Comparison of ENCODE assay signal across 28 cellular contexts in the genomic region with DNA sequence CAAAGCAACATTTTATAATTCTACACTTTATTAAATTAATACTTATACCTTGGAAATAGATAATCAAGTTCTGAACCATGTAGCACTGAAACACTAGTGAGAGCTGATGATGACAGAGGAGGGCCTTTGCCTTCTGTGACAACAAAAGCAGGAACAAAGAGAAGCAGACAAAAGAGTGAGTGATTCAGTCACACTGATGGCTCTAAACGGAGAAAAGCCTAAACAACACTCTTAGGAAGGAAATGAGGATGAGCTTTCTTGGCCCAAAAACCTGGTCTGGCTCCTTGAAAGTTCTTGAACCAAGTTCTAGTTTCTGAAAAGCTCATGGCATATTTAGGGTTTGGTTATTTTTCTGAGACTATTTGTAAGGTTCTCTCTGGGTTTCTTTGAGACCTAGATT.
A peak's percentile ranks its signal among the peaks of the same experiment; 100 is the strongest.
DNase-seq lines count a peak whose midpoint lies in the region; ATAC-seq, FAIRE-seq and TF ChIP-seq lines count a peak whose summit lies in the region.
"Had no signal": no experiment of that assay in that cellular context is flagged by ENCODE, and none has a peak within 500 bp of the region (broad histone marks: within the 10 kb centered on the region; RNA-seq: fewer than 3 reads in every experiment).

No MANE protein-coding gene starts in this region.

- no peak overlapping the region for H2AK5ac ChIP-seq in H1 (ENCODE audit: low read depth, low read length)

- DNase-seq in Ammon's horn (ENCODE audit: low spot score), result peak; percentile 69
- no peak for DNase-seq in H1 (ENCODE audit: low read depth in 1 of 2, low spot score in 2 of 2)
- DNase-seq in midbrain (lab: John Stamatoyannopoulos, UW), result peak; percentile 53
- DNase-seq in ACHN, result no peak
- no peak for DNase-seq in OCI-M1 (lab: John Stamatoyannopoulos, UW)
- DNase-seq in activated T-helper 1 cell treated with anti-CD3 and anti-CD28 coated beads, Interleukin-12 subunit alpha, Interleukin-12 subunit beta, Interleukin-2, Interleukin-4 antibody, amounts not matched to agents 30 ng/mL and 10 ng/mL and 1 ng/mL, durations not matched to agents 14 hours and 24 hours and 36 hours (ENCODE audit: low spot score), result no peak
- DNase-seq: activated CD8-positive, alpha-beta T cell treated with anti-CD3 and anti-CD28 coated beads, Interleukin-2, amount 10 ng/mL, durations not matched to agents 7 days and 5 days; activated gamma-delta T cell; activated naive CD8-positive, alpha-beta T cell treated with anti-CD3 and anti-CD28 coated beads, Interleukin-2, amount 50 U/mL, for 24 hours; BE2C; DND-41; effector CD8-positive, alpha-beta T cell; foreskin fibroblast; islet precursor cell; mucosa of descending colon; NCI-H1436; T-helper 17 cell had no signal

- H3K14ac ChIP-seq in H1 (ENCODE audit: insufficient read length), result no peak overlapping the region

- FAIRE-seq in H1 (lab: Jason Lieb, UNC), result peak; percentile 63
- FAIRE-seq: A549, GM12891, H54, urothelium cell line had no signal

- H4K91ac ChIP-seq in H1 (replicated peaks; ENCODE audit: insufficient read length, low read length), result no peak overlapping the region

- no peak overlapping the region for H3K9ac ChIP-seq in HUES48 (ENCODE audit: low read depth, low read length)
- peak overlapping the region in 1 of 4 experiments; percentile 14; a peak in 1 of 7 replicates for H3K9ac ChIP-seq in H1 (replicated peaks in 1 of 4; ENCODE audit: extremely low read depth in 1 of 4, low read depth in 3 of 4, low read length in 3 of 4)

- intact Hi-C loops in activated T-helper 1 cell treated with anti-CD3 and anti-CD28 coated beads, Interleukin-12 subunit alpha, Interleukin-12 subunit beta, Interleukin-2, Interleukin-4 antibody, amounts not matched to agents 30 ng/mL and 10 ng/mL and 1 ng/mL, durations not matched to agents 14 hours and 24 hours and 36 hours (cut with micrococcal nuclease), result no loop called here

- H3K36me3 ChIP-seq in HUES48 (ENCODE audit: control insufficient read depth, insufficient read depth, low read length) (no peaks in the 10 kb centered on the region), H1 (ENCODE audit: control insufficient read depth in 2 of 4, insufficient read depth in 4 of 4, low read length in 3 of 4) (no peaks in the 10 kb centered on the region)
- H3K36me3 ChIP-seq: BE2C, suprapubic skin had no signal

- H3K23me2 ChIP-seq in H1 (ENCODE audit: low read depth, low read length), result peaks cover 2% of the 10 kb centered on the region; the same call in 1 of the 2 replicates

- no peak overlapping the region for H3K18ac ChIP-seq in H1 (ENCODE audit: extremely low read depth, low read length)

- H3K4me3 ChIP-seq in HUES48 (ENCODE audit: low read depth, low read length), result no peak overlapping the region
- no peak overlapping the region for H3K4me3 ChIP-seq in H1 (ENCODE audit: extremely low read depth in 1 of 4, insufficient read depth in 2 of 4, low read depth in 3 of 4, low read length in 4 of 4)
- H3K4me3 ChIP-seq: A549, hepatocyte, mucosa of descending colon, suprapubic skin had no signal

- no peak overlapping the region for H2BK5ac ChIP-seq in H1 (ENCODE audit: low read depth, low read length)

- no peak for TF ChIP-seq CTCF in H1 (IDR thresholded peaks at IDR 0.05; ENCODE audit: control extremely low read depth in 1 of 3, insufficient read depth in 1 of 3, low read depth in 1 of 3, low read length in 3 of 3)

- peak overlapping the region; percentile 75 for H3K27ac ChIP-seq in HUES48 (ENCODE audit: low read depth, low read length)
- no peak overlapping the region; the same call in 1 of the 2 replicates for H3K27ac ChIP-seq in H1 (ENCODE audit: low read depth, low read length)
- H3K27ac ChIP-seq: A549, hepatocyte, RWPE1, suprapubic skin had no signal

- no peak for TF ChIP-seq POLR2A in H1 (IDR thresholded peaks at IDR 0.05; ENCODE audit: control extremely low read depth in 1 of 2, low read depth in 2 of 2, low read length in 2 of 2)

- H2BK120ac ChIP-seq in H1 (replicated peaks; ENCODE audit: low read depth, low read length), result peak overlapping the region; percentile 48

- no peaks in the 10 kb centered on the region for H4K20me1 ChIP-seq in H1 (replicated peaks in 1 of 2; ENCODE audit: control insufficient read depth in 1 of 2, insufficient read depth in 2 of 2, low read length in 2 of 2)

- no peaks in the 10 kb centered on the region for H3K27me3 Mint-ChIP-seq in activated T-helper 1 cell treated with anti-CD3 and anti-CD28 coated beads, Interleukin-12 subunit alpha, Interleukin-12 subunit beta, Interleukin-2, Interleukin-4 antibody, amounts not matched to agents 30 ng/mL and 10 ng/mL and 1 ng/mL, durations not matched to agents 14 hours and 24 hours and 36 hours (ENCODE audit: insufficient read depth)
- H3K27me3 Mint-ChIP-seq: progenitor cell of endocrine pancreas, T-helper 17 cell had no signal

- H3K27me3 ChIP-seq in HUES48 (ENCODE audit: control insufficient read depth, insufficient read depth, low read length) (no peaks in the 10 kb centered on the region), H1 (replicated peaks in 1 of 4; ENCODE audit: control insufficient read depth in 3 of 4, extremely low read depth in 1 of 4, insufficient read depth in 3 of 4, low read length in 3 of 4) (no peaks in the 10 kb centered on the region)
- H3K27me3 ChIP-seq: BE2C, hepatocyte, suprapubic skin had no signal

- CTCF ChIA-PET in H1 (lab: Charles Lee; ENCODE audit: partially characterized antibody), result interaction anchor here (0.7 kb wide), 1 partner anchor 8 kb away, joined by 4 read pairs; no protein-coding TSS in a partner anchor

- no peak overlapping the region for H2BK15ac ChIP-seq in H1 (ENCODE audit: low read length)

- H2AFZ ChIP-seq in H1 (ENCODE audit: low read length), result peak overlapping the region; percentile 88
- H2AFZ ChIP-seq: hepatocyte had no signal

- H2BK12ac ChIP-seq in H1 (ENCODE audit: low read depth, low read length), result peak overlapping the region; percentile 70; the same call in 1 of the 2 replicates

- TF ChIP-seq RAD21 in H1 (IDR thresholded peaks at IDR 0.05 in 1 of 2, conservative IDR thresholded peaks at IDR 0.05 in 1 of 2; ENCODE audit: low read depth in 2 of 2, low read length in 2 of 2), result no peak

- H3K9me3 Mint-ChIP-seq in activated T-helper 1 cell treated with anti-CD3 and anti-CD28 coated beads, Interleukin-12 subunit alpha, Interleukin-12 subunit beta, Interleukin-2, Interleukin-4 antibody, amounts not matched to agents 30 ng/mL and 10 ng/mL and 1 ng/mL, durations not matched to agents 14 hours and 24 hours and 36 hours, result no peaks in the 10 kb centered on the region
- H3K9me3 Mint-ChIP-seq: activated naive CD8-positive, alpha-beta T cell treated with anti-CD3 and anti-CD28 coated beads, Interleukin-2, amount 50 U/mL, for 24 hours; nephron had no signal

- peak overlapping the region; percentile 70 for H4K5ac ChIP-seq in H1 (ENCODE audit: insufficient read length, low read depth, low read length)

- H3K79me2 ChIP-seq in H1 (ENCODE audit: control insufficient read depth in 1 of 2, insufficient read depth in 2 of 2, low read length in 2 of 2), result no peaks in the 10 kb centered on the region
- H3K79me2 ChIP-seq: hepatocyte had no signal

- 0 out of 2 replicates have a peak overlapping the region, but pooled peaks have one; percentile 11 for H2BK20ac ChIP-seq in H1 (ENCODE audit: low read length)

- ATAC-seq in HG02973 (IDR thresholded peaks at IDR 0.05; ENCODE audit: unreplicated experiment), result no peak
- ATAC-seq: A549; activated CD8-positive, alpha-beta T cell treated with anti-CD3 and anti-CD28 coated beads, Interleukin-2, amount 10 ng/mL, durations not matched to agents 7 days and 5 days; activated naive CD8-positive, alpha-beta T cell treated with anti-CD3 and anti-CD28 coated beads, Interleukin-2, amount 50 U/mL, for 24 hours; mucosa of descending colon; T-helper 17 cell had no signal

- no peak for TF ChIP-seq EP300 in H1 (IDR thresholded peaks at IDR 0.05; ENCODE audit: borderline replicate concordance in 1 of 2, low read depth in 2 of 2, low read length in 2 of 2)

- H3K4me1 Mint-ChIP-seq in activated T-helper 1 cell treated with anti-CD3 and anti-CD28 coated beads, Interleukin-12 subunit alpha, Interleukin-12 subunit beta, Interleukin-2, Interleukin-4 antibody, amounts not matched to agents 30 ng/mL and 10 ng/mL and 1 ng/mL, durations not matched to agents 14 hours and 24 hours and 36 hours (ENCODE audit: low read depth), result no peaks in the 10 kb centered on the region
- H3K4me1 Mint-ChIP-seq: activated naive CD8-positive, alpha-beta T cell treated with anti-CD3 and anti-CD28 coated beads, Interleukin-2, amount 50 U/mL, for 24 hours; nephron; T-helper 17 cell had no signal

- no peak overlapping the region for H3K4me3 Mint-ChIP-seq in activated T-helper 1 cell treated with anti-CD3 and anti-CD28 coated beads, Interleukin-12 subunit alpha, Interleukin-12 subunit beta, Interleukin-2, Interleukin-4 antibody, amounts not matched to agents 30 ng/mL and 10 ng/mL and 1 ng/mL, durations not matched to agents 14 hours and 24 hours and 36 hours
- H3K4me3 Mint-ChIP-seq: activated CD8-positive, alpha-beta T cell treated with anti-CD3 and anti-CD28 coated beads, Interleukin-2, amount 10 ng/mL, durations not matched to agents 7 days and 5 days; activated naive CD8-positive, alpha-beta T cell treated with anti-CD3 and anti-CD28 coated beads, Interleukin-2, amount 50 U/mL, for 24 hours; nephron; T-helper 17 cell had no signal

- no peaks in the 10 kb centered on the region for H3K36me3 Mint-ChIP-seq in activated T-helper 1 cell treated with anti-CD3 and anti-CD28 coated beads, Interleukin-12 subunit alpha, Interleukin-12 subunit beta, Interleukin-2, Interleukin-4 antibody, amounts not matched to agents 30 ng/mL and 10 ng/mL and 1 ng/mL, durations not matched to agents 14 hours and 24 hours and 36 hours (ENCODE audit: low read depth)

- POLR2A ChIA-PET in H1 (lab: Charles Lee; ENCODE audit: partially characterized antibody), result no interaction called here

- H4K8ac ChIP-seq in H1 (ENCODE audit: extremely low read depth, insufficient read depth, low read length), result no peak overlapping the region

- no peak overlapping the region for H3K23ac ChIP-seq in H1 (ENCODE audit: insufficient read length)

- no peak overlapping the region for H3K27ac Mint-ChIP-seq in activated T-helper 1 cell treated with anti-CD3 and anti-CD28 coated beads, Interleukin-12 subunit alpha, Interleukin-12 subunit beta, Interleukin-2, Interleukin-4 antibody, amounts not matched to agents 30 ng/mL and 10 ng/mL and 1 ng/mL, durations not matched to agents 14 hours and 24 hours and 36 hours
- H3K27ac Mint-ChIP-seq: activated CD8-positive, alpha-beta T cell treated with anti-CD3 and anti-CD28 coated beads, Interleukin-2, amount 10 ng/mL, durations not matched to agents 7 days and 5 days; activated naive CD8-positive, alpha-beta T cell treated with anti-CD3 and anti-CD28 coated beads, Interleukin-2, amount 50 U/mL, for 24 hours; nephron; progenitor cell of endocrine pancreas; T-helper 17 cell had no signal

- H3K4ac ChIP-seq in H1 (replicated peaks; ENCODE audit: insufficient read length, low read depth, low read length), result no peak overlapping the region

- peaks cover 28% of the 10 kb centered on the region for H3K4me1 ChIP-seq in HUES48 (ENCODE audit: control insufficient read depth, insufficient read depth, low read length)
- peaks cover 0 to 15% (median 6%) of the 10 kb centered on the region in 4 experiments; a peak in 4 of 7 replicates for H3K4me1 ChIP-seq in H1 (replicated peaks in 1 of 4; ENCODE audit: control insufficient read depth in 3 of 4, insufficient read depth in 4 of 4, low read length in 3 of 4)
- H3K4me1 ChIP-seq: A549, BE2C, suprapubic skin had no signal

- H3K4me2 ChIP-seq in H1 (ENCODE audit: insufficient read depth in 1 of 2, low read depth in 2 of 2, low read length in 2 of 2), result no peak overlapping the region
- H3K4me2 ChIP-seq: A549, hepatocyte had no signal

- no peaks in the 10 kb centered on the region for H3K79me1 ChIP-seq in H1 (ENCODE audit: low read depth, low read length)

- WGBS in H1 (ENCODE audit: extremely low coverage in 1 of 2, insufficient coverage in 1 of 2, insufficient read length in 1 of 2, insufficient replicate concordance in 2 of 2, low coverage in 1 of 2, low lambda C conversion rate in 2 of 2, missing lambda C conversion rate in 1 of 2), 2 experiments, result 36% methylated on average over 1 of the region's 1 CpG; no CpG with 5 or more reads in 1 of the 2 experiments

- no peaks in the 10 kb centered on the region for H3K9me3 ChIP-seq in HUES48 (ENCODE audit: control insufficient read depth, insufficient read depth, low read length)
- no peaks in the 10 kb centered on the region for H3K9me3 ChIP-seq in H1 (ENCODE audit: insufficient read depth in 2 of 2, low read depth in 1 of 2, low read length in 1 of 2)
- H3K9me3 ChIP-seq: A549, BE2C, mucosa of descending colon, suprapubic skin had no signal

- in situ Hi-C loops in ACHN (cut with HindIII; ENCODE audit: low pct_ligation_motif_present, low pct_unique_long_range_greater_than_20kb, low sequenced_read_pairs), result no loop called here

- H3K56ac ChIP-seq in H1 (replicated peaks; ENCODE audit: insufficient read length, low read depth, low read length), result no peak overlapping the region

Comparison
In these comparisons a context has a peak if more than half of its experiments do, and no peak if none do; other contexts are left out.
1. DNase-seq: peak in Ammon's horn (single experiment) and midbrain (single experiment); none in H1 (0 of 2), ACHN (single experiment), OCI-M1 (single experiment) and activated T-helper 1 cell treated with anti-CD3 and anti-CD28 coated beads, Interleukin-12 subunit alpha, Interleukin-12 subunit beta, Interleukin-2, Interleukin-4 antibody, amounts not matched to agents 30 ng/mL and 10 ng/mL and 1 ng/mL, durations not matched to agents 14 hours and 24 hours and 36 hours (single experiment).